Comparison of ENCODE assay signal across 13 cellular contexts in genomic region chr1:32749726-32750224, GRCh38. TPM values are rescaled to one million over a fixed set of nuclear protein-coding genes. Genes with fewer than 3 reads are reported as not detected.
"Had no signal": no experiment of that assay in that cellular context is flagged by ENCODE, and none has a peak within 500 bp of the region (broad histone marks: within the 10 kb centered on the region; RNA-seq: fewer than 3 reads in every experiment).

No MANE protein-coding gene starts in this region.

- DNase-seq: activated CD4-positive, alpha-beta T cell treated with anti-CD3 and anti-CD28 coated beads for 1 hour; activated CD4-positive, alpha-beta T cell treated with anti-CD3 and anti-CD28 coated beads, Interleukin-2, amount 50 U/mL, for 4 hours; activated naive CD4-positive, alpha-beta T cell treated with anti-CD3 and anti-CD28 coated beads, Interleukin-2, amount 10 ng/mL, durations not matched to agents 7 days and 5 days; activated T-cell treated with anti-CD3 and anti-CD28 coated beads, Interleukin-2, amount 50 U/mL, for 1 hour; erythroblast; left colon; lower lobe of right lung; midbrain; stimulated activated CD4-positive, alpha-beta T cell treated with anti-CD3 and anti-CD28 coated beads, Interleukin-12 subunit alpha, Interleukin-12 subunit beta, amount 100 ng/mL, for 4 hours; stimulated activated CD4-positive, alpha-beta T cell treated with anti-CD3 and anti-CD28 coated beads, Interleukin-2, amount 100 ng/mL, for 24 hours; T-helper 9 cell had no signal

- H3K9me3 ChIP-seq: lower lobe of right lung had no signal

- H3K27ac ChIP-seq: cardiac muscle cell, lower lobe of right lung had no signal

- ATAC-seq: left colon, lower lobe of right lung had no signal

- H3K4me3 ChIP-seq: cardiac muscle cell, lower lobe of right lung had no signal

- H3K36me3 ChIP-seq: cardiac muscle cell, lower lobe of right lung had no signal

RNA-seq across cellular contexts. Expression of gene SYNC, which starts 47.2 kb away (rescaled TPM):
- polyA plus RNA-seq: neural cell had no signal
